Comparison of ENCODE assay signal across 9 cellular contexts in genomic region chr12:111412830-111413441, GRCh38. TPM values are rescaled to one million over a fixed set of nuclear protein-coding genes. Genes with fewer than 3 reads are reported as not detected.
A peak's percentile ranks its signal among the peaks of the same experiment; 100 is the strongest.
DNase-seq lines count a peak whose midpoint lies in the region; ATAC-seq and TF ChIP-seq lines count a peak whose summit lies in the region.
"Had no signal": no experiment of that assay in that cellular context is flagged by ENCODE, and none has a peak within 500 bp of the region (broad histone marks: within the 10 kb centered on the region; RNA-seq: fewer than 3 reads in every experiment).

No MANE protein-coding gene starts in this region.

- H3K9me3 ChIP-seq in esophagus squamous epithelium = no peaks in the 10 kb centered on the region

- peak overlapping the region; percentile 20 for H3K27ac Mint-ChIP-seq in activated CD8-positive, alpha-beta memory T cell treated with anti-CD3 and anti-CD28 coated beads, Interleukin-2, amount 10 ng/mL, durations not matched to agents 7 days and 5 days
- H3K27ac Mint-ChIP-seq in T-cell (peak overlapping the region; percentile 95 to 96), glutamatergic neuron (ENCODE audit: unreplicated experiment) (no peak overlapping the region)
- H3K27ac Mint-ChIP-seq in stimulated activated naive B cell treated with anti-CD40 and anti-IgM and Interleukin-4, amounts not matched to agents 10 μg/mL and 1 μg/mL and 100 μg/mL, for 72 hours = peak overlapping the region; percentile 88

- H3K36me3 Mint-ChIP-seq in activated CD8-positive, alpha-beta memory T cell treated with anti-CD3 and anti-CD28 coated beads, Interleukin-2, amount 10 ng/mL, durations not matched to agents 7 days and 5 days = peaks cover 5% of the 10 kb centered on the region
- peaks cover 25% of the 10 kb centered on the region for H3K36me3 Mint-ChIP-seq in T-cell
- no peaks in the 10 kb centered on the region for H3K36me3 Mint-ChIP-seq in glutamatergic neuron (ENCODE audit: unreplicated experiment)
- peaks cover 13 to 49% of the 10 kb centered on the region in 2 donors for H3K36me3 Mint-ChIP-seq in stimulated activated naive B cell treated with anti-CD40 and anti-IgM and Interleukin-4, amounts not matched to agents 10 μg/mL and 1 μg/mL and 100 μg/mL, for 72 hours

- no peak overlapping the region for H3K4me3 Mint-ChIP-seq in activated CD8-positive, alpha-beta memory T cell treated with anti-CD3 and anti-CD28 coated beads, Interleukin-2, amount 10 ng/mL, durations not matched to agents 7 days and 5 days
- peak overlapping the region in 1 of 3 donors; percentile 85 for H3K4me3 Mint-ChIP-seq in T-cell
- peak overlapping the region; percentile 28 for H3K4me3 Mint-ChIP-seq in glutamatergic neuron (ENCODE audit: unreplicated experiment)
- no peak overlapping the region for H3K4me3 Mint-ChIP-seq in stimulated activated naive B cell treated with anti-CD40 and anti-IgM and Interleukin-4, amounts not matched to agents 10 μg/mL and 1 μg/mL and 100 μg/mL, for 72 hours

- no peaks in the 10 kb centered on the region for H3K9me3 Mint-ChIP-seq in activated CD8-positive, alpha-beta memory T cell treated with anti-CD3 and anti-CD28 coated beads, Interleukin-2, amount 10 ng/mL, durations not matched to agents 7 days and 5 days (ENCODE audit: low read depth)
- no peaks in the 10 kb centered on the region for H3K9me3 Mint-ChIP-seq in T-cell
- H3K9me3 Mint-ChIP-seq in glutamatergic neuron (ENCODE audit: unreplicated experiment) = peaks cover 4% of the 10 kb centered on the region
- H3K9me3 Mint-ChIP-seq in stimulated activated naive B cell treated with anti-CD40 and anti-IgM and Interleukin-4, amounts not matched to agents 10 μg/mL and 1 μg/mL and 100 μg/mL, for 72 hours = no peaks in the 10 kb centered on the region

- H3K27me3 ChIP-seq in esophagus squamous epithelium = peaks cover 0 to 24% (median 0%) of the 10 kb centered on the region in 4 donors

- DNase-seq in activated CD8-positive, alpha-beta memory T cell treated with anti-CD3 and anti-CD28 coated beads, Interleukin-2, amount 10 ng/mL, durations not matched to agents 7 days and 5 days = no peak
- DNase-seq in activated CD8-positive, alpha-beta memory T cell treated with anti-CD3 and anti-CD28 coated beads, Interleukin-2, amount 50 U/mL, for 48 hours = no peak
- DNase-seq in T-cell (no peak), glutamatergic neuron (no peak), esophagus squamous epithelium (lab: John Stamatoyannopoulos, UW) (no peak), SHP77 treated with DMSO at 0.1 percent for 48 hours (lab: John Stamatoyannopoulos, UW) (no peak)
- no peak for DNase-seq in stimulated activated naive B cell treated with anti-CD40 and anti-IgM and Interleukin-4, amounts not matched to agents 10 μg/mL and 1 μg/mL and 100 μg/mL, for 72 hours
- DNase-seq: GOT3 had no signal

- CTCF ChIA-PET in activated CD8-positive, alpha-beta memory T cell treated with anti-CD3 and anti-CD28 coated beads, Interleukin-2, amount 10 ng/mL, durations not matched to agents 7 days and 5 days (lab: Charles Lee) = interaction anchor here (0.9 to 22.4 kb wide), 8 partner anchors 11 to 93 kb away, joined by 3 to 950 read pairs (median 6); no protein-coding TSS in a partner anchor
- CTCF ChIA-PET in T-cell (lab: Charles Lee) = interaction anchor here (0.6 to 3.4 kb wide), 10 partner anchors 13 to 39 kb away, joined by 3 to 39 read pairs (median 4); no protein-coding TSS in a partner anchor

- no peak for ATAC-seq in activated CD8-positive, alpha-beta memory T cell treated with anti-CD3 and anti-CD28 coated beads, Interleukin-2, amount 10 ng/mL, durations not matched to agents 7 days and 5 days
- no peak for ATAC-seq in T-cell (replicated peaks in 1 of 4)
- no peak for ATAC-seq in stimulated activated naive B cell treated with anti-CD40 and anti-IgM and Interleukin-4, amounts not matched to agents 10 μg/mL and 1 μg/mL and 100 μg/mL, for 72 hours (replicated peaks)
- ATAC-seq in HG03342 (IDR thresholded peaks at IDR 0.05; ENCODE audit: unreplicated experiment) = no peak

- H3K36me3 ChIP-seq in esophagus squamous epithelium = peaks cover 0 to 1% (median 0%) of the 10 kb centered on the region in 3 donors

- no peak overlapping the region for H3K4me3 ChIP-seq in esophagus squamous epithelium

- peaks cover 31 to 62% (median 50%) of the 10 kb centered on the region in 3 donors for H3K4me1 ChIP-seq in esophagus squamous epithelium

- peaks cover 64% of the 10 kb centered on the region for H3K4me1 Mint-ChIP-seq in activated CD8-positive, alpha-beta memory T cell treated with anti-CD3 and anti-CD28 coated beads, Interleukin-2, amount 10 ng/mL, durations not matched to agents 7 days and 5 days
- peaks cover 69 to 85% (median 80%) of the 10 kb centered on the region in 3 donors for H3K4me1 Mint-ChIP-seq in T-cell
- H3K4me1 Mint-ChIP-seq in glutamatergic neuron (ENCODE audit: low read depth, unreplicated experiment) = peaks cover 17% of the 10 kb centered on the region
- peaks cover 57 to 74% of the 10 kb centered on the region in 2 donors for H3K4me1 Mint-ChIP-seq in stimulated activated naive B cell treated with anti-CD40 and anti-IgM and Interleukin-4, amounts not matched to agents 10 μg/mL and 1 μg/mL and 100 μg/mL, for 72 hours

- H3K27ac ChIP-seq in esophagus squamous epithelium = peak overlapping the region in 2 of 4 donors; percentile 45 to 94

- POLR2A ChIA-PET in T-cell (lab: Charles Lee) = interaction anchor here in 1 of 2 donors (1.2 to 1.4 kb wide), 2 partner anchors 17 to 22 kb away, joined by 3 to 6 read pairs; no protein-coding TSS in a partner anchor

- no peak for TF ChIP-seq POLR2A in esophagus squamous epithelium (IDR thresholded peaks at IDR 0.05)

- H3K27me3 Mint-ChIP-seq in activated CD8-positive, alpha-beta memory T cell treated with anti-CD3 and anti-CD28 coated beads, Interleukin-2, amount 10 ng/mL, durations not matched to agents 7 days and 5 days = no peaks in the 10 kb centered on the region
- no peaks in the 10 kb centered on the region for H3K27me3 Mint-ChIP-seq in T-cell
- H3K27me3 Mint-ChIP-seq in glutamatergic neuron (ENCODE audit: unreplicated experiment) = peaks cover 6% of the 10 kb centered on the region
- H3K27me3 Mint-ChIP-seq in stimulated activated naive B cell treated with anti-CD40 and anti-IgM and Interleukin-4, amounts not matched to agents 10 μg/mL and 1 μg/mL and 100 μg/mL, for 72 hours = no peaks in the 10 kb centered on the region

- intact Hi-C loops in esophagus squamous epithelium (cut with DNase I) = no loop called here

- WGBS in esophagus squamous epithelium, 2 donors = 70 to 76% methylated on average over 6 of the region's 6 CpGs

- TF ChIP-seq CTCF in glutamatergic neuron (IDR thresholded peaks at IDR 0.05; ENCODE audit: partially characterized antibody, unreplicated experiment) (no peak), esophagus squamous epithelium (IDR thresholded peaks at IDR 0.05) (no peak)

RNA-seq across cellular contexts. Expression of gene SH2B3, which starts 7.2 kb away (rescaled TPM):
- total RNA-seq in activated CD8-positive, alpha-beta memory T cell treated with anti-CD3 and anti-CD28 coated beads, Interleukin-2, amount 10 ng/mL, durations not matched to agents 7 days and 5 days = 10 to 100 TPM; 24.9 to 51.3 TPM
- total RNA-seq in T-cell = 10 to 100 TPM; 24.6 to 38.8 (median 28.8) TPM
- total RNA-seq in glutamatergic neuron (ENCODE audit: unreplicated experiment) = 18.1 TPM
- 10 to 100 TPM in 1 of 4 donors, 1 to 10 TPM in 3; 3.3 to 16.2 (median 5.6) TPM for total RNA-seq in esophagus squamous epithelium

RNA-seq across cellular contexts. Expression of gene PHETA1, which starts 44.0 kb away (rescaled TPM):
- total RNA-seq in activated CD8-positive, alpha-beta memory T cell treated with anti-CD3 and anti-CD28 coated beads, Interleukin-2, amount 10 ng/mL, durations not matched to agents 7 days and 5 days = 1 to 10 TPM; 2.8 to 3.4 TPM
- total RNA-seq in T-cell (1 to 10 TPM; 1.4 to 6.2 (median 5.4) TPM), glutamatergic neuron (ENCODE audit: unreplicated experiment) (33.2 TPM), esophagus squamous epithelium (10 to 100 TPM in 1 of 4 donors, 1 to 10 TPM in 3; 6.9 to 29.9 (median 7.8) TPM)
